15 cellular contexts compared by ENCODE assay signal in the genomic region with DNA sequence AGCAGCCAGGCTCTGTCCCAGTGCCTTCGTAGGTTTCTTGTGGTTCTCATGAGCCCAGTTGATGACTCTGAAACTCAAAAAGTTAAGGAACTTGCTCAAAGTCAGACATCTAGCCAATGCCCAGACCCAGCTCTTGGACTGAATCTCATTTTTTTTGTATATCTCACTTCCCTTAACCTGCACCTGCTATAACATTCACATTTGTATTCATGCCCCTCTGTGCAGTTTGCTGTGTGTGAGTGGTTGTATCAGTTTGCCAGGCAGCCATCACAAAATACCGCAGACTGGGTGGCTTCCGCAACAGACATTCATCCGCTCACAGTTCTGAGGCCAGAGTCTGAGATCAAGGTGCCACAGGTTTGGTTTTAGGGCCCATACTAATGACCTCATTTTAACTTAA. TPM values are rescaled to one million over a fixed set of nuclear protein-coding genes. Genes with fewer than 3 reads are reported as not detected.
DNase-seq lines count a peak whose midpoint lies in the region; ATAC-seq, FAIRE-seq and TF ChIP-seq lines count a peak whose summit lies in the region.
"Had no signal": no experiment of that assay in that cellular context is flagged by ENCODE, and none has a peak within 500 bp of the region (broad histone marks: within the 10 kb centered on the region; RNA-seq: fewer than 3 reads in every experiment).

No MANE protein-coding gene starts in this region.

- H3K27ac ChIP-seq in thyroid gland, result peak overlapping the region; percentile 75 to 96 (median 81)
- H3K27ac ChIP-seq in lower lobe of right lung, result no peak overlapping the region

- H3K4me1 ChIP-seq in thyroid gland (peaks cover 40 to 59% of the 10 kb centered on the region in 2 donors), lower lobe of right lung (peaks cover 3% of the 10 kb centered on the region)

- DNase-seq in GM19239 (ENCODE audit: insufficient read length, low spot score), result no peak
- DNase-seq in thyroid gland, result no peak
- DNase-seq in lower lobe of right lung, result no peak
- DNase-seq in NCI-H1417 treated with DMSO at 0.1 percent for 48 hours (lab: John Stamatoyannopoulos, UW), result no peak
- DNase-seq in NCI-H2081 (lab: John Stamatoyannopoulos, UW), result no peak
- DNase-seq in kidney tubule cell (ENCODE audit: low spot score), result no peak
- DNase-seq: activated CD8-positive, alpha-beta memory T cell treated with anti-CD3 and anti-CD28 coated beads, Interleukin-2, amount 50 U/mL, for 4 hours; Kasumi-1; mucosa of descending colon; NCI-H2171 treated with DMSO at 0.1 percent for 48 hours; stimulated activated CD4-positive, alpha-beta T cell treated with anti-CD3 and anti-CD28 coated beads, Interleukin-4, amount 100 ng/mL, for 4 hours had no signal

- H3K4me3 ChIP-seq in thyroid gland (replicated peaks in 1 of 3) (no peak overlapping the region), lower lobe of right lung (no peak overlapping the region)
- H3K4me3 ChIP-seq: mucosa of descending colon had no signal

- H3K36me3 ChIP-seq in thyroid gland (no peaks in the 10 kb centered on the region), lower lobe of right lung (no peaks in the 10 kb centered on the region)

- WGBS in thyroid gland, 2 donors, result 97 to 99% methylated on average over 4 of the region's 4 CpGs

- H3K9me3 ChIP-seq in thyroid gland (no peaks in the 10 kb centered on the region), lower lobe of right lung (no peaks in the 10 kb centered on the region)
- H3K9me3 ChIP-seq: mucosa of descending colon had no signal

- FAIRE-seq in GM19239 (lab: Jason Lieb, UNC), result peak; percentile 81
- FAIRE-seq: TTC549 had no signal

- H3K27me3 ChIP-seq in thyroid gland (no peaks in the 10 kb centered on the region), lower lobe of right lung (ENCODE audit: low read depth) (no peaks in the 10 kb centered on the region)

- ATAC-seq in GM21825 (IDR thresholded peaks at IDR 0.05; ENCODE audit: unreplicated experiment) (peak; percentile 54), HG03280 (IDR thresholded peaks at IDR 0.05; ENCODE audit: unreplicated experiment) (peak; percentile 38), lower lobe of right lung (no peak)
- ATAC-seq: mucosa of descending colon, Panc1 had no signal

- intact Hi-C loops in thyroid gland (cut with DNase I) (no loop called here), lower lobe of right lung (cut with DNase I) (no loop called here)

- no peak for TF ChIP-seq POLR2A in thyroid gland (IDR thresholded peaks at IDR 0.05)

- TF ChIP-seq CTCF in thyroid gland (IDR thresholded peaks at IDR 0.05), result no peak
- no peak for TF ChIP-seq CTCF in lower lobe of right lung (IDR thresholded peaks at IDR 0.05)

RNA-seq across cellular contexts. Expression of gene IPCEF1, which starts 49.9 kb away (rescaled TPM):
- 10 to 100 TPM; 34.4 to 86.4 (median 73.6) TPM for total RNA-seq in thyroid gland
- total RNA-seq in lower lobe of right lung, result 7.9 TPM

Comparison
In these comparisons a context has a peak if more than half of its experiments do, and no peak if none do; other contexts are left out.
1. ATAC-seq: peak in GM21825 (single experiment) and HG03280 (single experiment); none in lower lobe of right lung (0 of 2).